In the genomic region with DNA sequence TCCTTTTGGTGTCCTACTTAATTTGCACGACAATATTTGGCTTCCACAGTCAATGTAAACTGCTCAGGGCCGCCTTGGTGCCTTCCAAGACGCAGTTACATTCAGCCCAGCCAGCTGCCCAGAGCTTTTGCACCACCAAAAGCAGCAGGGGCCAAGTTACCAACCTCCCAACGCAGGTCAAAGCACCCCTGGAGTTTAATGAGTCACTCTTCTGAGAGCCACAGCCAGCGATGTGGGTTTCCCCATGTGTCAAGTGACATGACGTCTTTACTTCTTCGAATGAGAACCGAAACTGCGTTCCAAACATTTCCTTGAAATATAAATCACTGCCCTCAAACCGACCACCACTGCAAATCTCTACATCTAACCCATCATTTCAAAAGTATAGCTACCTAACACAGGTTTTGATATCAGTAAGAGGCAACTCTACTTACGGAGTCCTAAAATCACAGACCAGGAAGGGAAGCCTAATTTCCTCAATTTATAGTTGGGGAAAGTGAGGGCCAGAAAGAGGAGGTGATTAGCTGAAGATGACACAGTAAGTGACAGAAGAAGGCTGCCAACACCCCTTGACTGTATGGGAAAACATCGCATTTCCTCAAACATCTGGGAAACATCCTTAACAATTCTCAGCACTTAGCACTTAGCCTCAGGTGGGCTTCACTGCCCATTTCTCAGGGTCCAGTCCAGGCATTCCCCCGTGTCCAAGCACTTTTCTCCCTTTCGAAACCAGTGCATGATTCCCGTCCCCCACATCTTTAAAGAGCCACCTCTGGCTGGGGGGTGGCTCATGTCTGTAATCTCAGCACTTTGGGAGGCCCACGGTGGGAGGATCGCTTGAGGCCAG, we compare ENCODE assay signal across 1 cellular context.
TF ChIP-seq lines count a peak whose summit lies in the region.

No MANE protein-coding gene starts in this region.

TF ChIP-seq in GM12878, 131 proteins besides CTCF, POLR2A, EP300 and RAD21 (continued from another document and continues in another):
- TF ChIP-seq ZNF687 (IDR thresholded peaks at IDR 0.05): peak; percentile 81
- no peak for TF ChIP-seq CHD4 (IDR thresholded peaks at IDR 0.05)
- TF ChIP-seq PBX3 (IDR thresholded peaks at IDR 0.05; ENCODE audit: insufficient replicate concordance, low read depth, low read length): peak; percentile 63
- peak; percentile 88; the same call in 1 of the 2 replicates for TF ChIP-seq MTA3 (IDR thresholded peaks at IDR 0.05; ENCODE audit: borderline replicate concordance, low read length)
- no peak for TF ChIP-seq NR2C2 (IDR thresholded peaks at IDR 0.05; ENCODE audit: borderline replicate concordance, control insufficient read depth, insufficient read length, low read depth)
- peak; percentile 97 for TF ChIP-seq MXI1 (IDR thresholded peaks at IDR 0.05; ENCODE audit: low read depth, low read length)
- TF ChIP-seq RUNX3 (IDR thresholded peaks at IDR 0.05; ENCODE audit: low read length): peak; percentile 95
- no peak for TF ChIP-seq HSF1 (IDR thresholded peaks at IDR 0.05; ENCODE audit: low read depth, low read length)
- no peak for TF ChIP-seq HDGF (IDR thresholded peaks at IDR 0.05)
- no peak for TF ChIP-seq SIN3A (IDR thresholded peaks at IDR 0.05; ENCODE audit: low read depth, low read length)
- no peak; the same call in 1 of the 2 replicates for TF ChIP-seq SREBF1 (IDR thresholded peaks at IDR 0.05; ENCODE audit: low read length)
- TF ChIP-seq ZBTB4 (CRISPR knock-in tag; IDR thresholded peaks at IDR 0.05): no peak
- peak; percentile 65; the same call in 1 of the 2 replicates for TF ChIP-seq MEF2A (IDR thresholded peaks at IDR 0.05; ENCODE audit: insufficient read depth, low read depth, low read length)
- TF ChIP-seq ZNF622 (IDR thresholded peaks at IDR 0.05): no peak
- TF ChIP-seq EGR1 (IDR thresholded peaks at IDR 0.05; ENCODE audit: borderline replicate concordance in 1 of 2, low read depth in 2 of 2, low read length in 2 of 2): peak in 1 of 2 experiments; percentile 21; a peak in 1 of 3 replicates
- TF ChIP-seq FOXM1 (IDR thresholded peaks at IDR 0.05; ENCODE audit: low read depth, low read length): peak; percentile 94
- TF ChIP-seq SREBF2 (IDR thresholded peaks at IDR 0.05; ENCODE audit: low read length): no peak
- TF ChIP-seq ETV6 (conservative IDR thresholded peaks at IDR 0.05 in 1 of 2, IDR thresholded peaks at IDR 0.05 in 1 of 2; ENCODE audit: borderline replicate concordance in 1 of 2, low read depth in 1 of 2): peak in 1 of 2 experiments; percentile 90; a peak in 2 of 4 replicates
- TF ChIP-seq BCL11A (IDR thresholded peaks at IDR 0.05; ENCODE audit: low read depth, low read length): peak; percentile 91
- no peak for TF ChIP-seq REST (IDR thresholded peaks at IDR 0.05; ENCODE audit: low read depth, low read length)
- peak; percentile 99 for TF ChIP-seq IKZF1 (conservative IDR thresholded peaks at IDR 0.05)
- TF ChIP-seq SMC3 (IDR thresholded peaks at IDR 0.05; ENCODE audit: borderline replicate concordance, low read length): peak; percentile 20; the same call in 1 of the 2 replicates
- peak; percentile 88 for TF ChIP-seq SMARCA5 (IDR thresholded peaks at IDR 0.05)
- TF ChIP-seq POLR2AphosphoS2 (IDR thresholded peaks at IDR 0.05; ENCODE audit: low read depth, low read length): no peak
- 0 out of 2 replicates have a peak, but pooled peaks have one; percentile 12 for TF ChIP-seq RB1 (IDR thresholded peaks at IDR 0.05; ENCODE audit: borderline replicate concordance)
- TF ChIP-seq TAF1 (IDR thresholded peaks at IDR 0.05; ENCODE audit: borderline replicate concordance, low read depth, low read length): 0 out of 2 replicates have a peak, but pooled peaks have one; percentile 39
- TF ChIP-seq, protein P1, sequence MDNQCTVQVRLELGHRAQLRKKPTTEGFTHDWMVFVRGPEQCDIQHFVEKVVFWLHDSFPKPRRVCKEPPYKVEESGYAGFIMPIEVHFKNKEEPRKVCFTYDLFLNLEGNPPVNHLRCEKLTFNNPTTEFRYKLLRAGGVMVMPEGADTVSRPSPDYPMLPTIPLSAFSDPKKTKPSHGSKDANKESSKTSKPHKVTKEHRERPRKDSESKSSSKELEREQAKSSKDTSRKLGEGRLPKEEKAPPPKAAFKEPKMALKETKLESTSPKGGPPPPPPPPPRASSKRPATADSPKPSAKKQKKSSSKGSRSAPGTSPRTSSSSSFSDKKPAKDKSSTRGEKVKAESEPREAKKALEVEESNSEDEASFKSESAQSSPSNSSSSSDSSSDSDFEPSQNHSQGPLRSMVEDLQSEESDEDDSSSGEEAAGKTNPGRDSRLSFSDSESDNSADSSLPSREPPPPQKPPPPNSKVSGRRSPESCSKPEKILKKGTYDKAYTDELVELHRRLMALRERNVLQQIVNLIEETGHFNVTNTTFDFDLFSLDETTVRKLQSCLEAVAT (IDR thresholded peaks at IDR 0.05): peak; percentile 75; the same call in 1 of the 2 replicates
- TF ChIP-seq ZBTB33 (IDR thresholded peaks at IDR 0.05): no peak
- TF ChIP-seq PML (IDR thresholded peaks at IDR 0.05; ENCODE audit: low read length): peak; percentile 52; the same call in 1 of the 2 replicates
- TF ChIP-seq BRCA1 (IDR thresholded peaks at IDR 0.05; ENCODE audit: low read depth, low read length): no peak
- TF ChIP-seq WRNIP1 (IDR thresholded peaks at IDR 0.05; ENCODE audit: borderline replicate concordance, low read depth, low read length): 0 out of 2 replicates have a peak, but pooled peaks have one; percentile 38
- no peak for TF ChIP-seq FOS (IDR thresholded peaks at IDR 0.05; ENCODE audit: borderline replicate concordance, extremely low read depth, insufficient read length)
- peak; percentile 97 for TF ChIP-seq NR2F1 (conservative IDR thresholded peaks at IDR 0.05)
- TF ChIP-seq LARP7 (IDR thresholded peaks at IDR 0.05): peak; percentile 17; the same call in 1 of the 2 replicates
- TF ChIP-seq DPF2 (IDR thresholded peaks at IDR 0.05): peak; percentile 98
- TF ChIP-seq, protein P2, sequence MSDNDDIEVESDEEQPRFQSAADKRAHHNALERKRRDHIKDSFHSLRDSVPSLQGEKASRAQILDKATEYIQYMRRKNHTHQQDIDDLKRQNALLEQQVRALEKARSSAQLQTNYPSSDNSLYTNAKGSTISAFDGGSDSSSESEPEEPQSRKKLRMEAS (IDR thresholded peaks at IDR 0.05; ENCODE audit: low read depth, low read length): peak; percentile 42; the same call in 1 of the 2 replicates
- TF ChIP-seq MTA2 (IDR thresholded peaks at IDR 0.05; ENCODE audit: low read depth): peak; percentile 99
- peak; percentile 89 for TF ChIP-seq BACH1 (IDR thresholded peaks at IDR 0.05; ENCODE audit: borderline replicate concordance)
